In genomic region chr17:76968707-76969597, GRCh38 we compare ENCODE assay signal across 8 cellular contexts.
DNase-seq lines count a peak whose midpoint lies in the region; ATAC-seq lines count a peak whose summit lies in the region.

No MANE protein-coding gene starts in this region.

- DNase-seq in ELR (ENCODE audit: low read depth): peak; percentile 51
- DNase-seq in NCI-H2196 treated with DMSO at 0.1 percent for 48 hours (lab: John Stamatoyannopoulos, UW; ENCODE audit: unreplicated experiment): peak; percentile 93
- DNase-seq in activated CD8-positive, alpha-beta memory T cell treated with anti-CD3 and anti-CD28 coated beads for 48 hours (ENCODE audit: low read depth in 2 of 3, low spot score in 2 of 3): peak in 2 of 3 experiments; percentile 4 to 12
- peak; percentile 15 for DNase-seq in foreskin melanocyte
- no peak for DNase-seq in skeletal muscle cell (ENCODE audit: low read depth)
- DNase-seq in pons (ENCODE audit: low spot score): no peak

- no peak for ATAC-seq in HG02885 (IDR thresholded peaks at IDR 0.05; ENCODE audit: poor library complexity, unreplicated experiment)
- ATAC-seq in HG03571 (IDR thresholded peaks at IDR 0.05; ENCODE audit: unreplicated experiment): no peak

- peak overlapping the region; percentile 12 for H3K4me3 ChIP-seq in skeletal muscle cell (ENCODE audit: low read depth, low read length)

Comparison
In these comparisons a context has a peak if more than half of its experiments do, and no peak if none do; other contexts are left out.
1. DNase-seq: peak in ELR (single experiment), NCI-H2196 treated with DMSO at 0.1 percent for 48 hours (single experiment), activated CD8-positive, alpha-beta memory T cell treated with anti-CD3 and anti-CD28 coated beads for 48 hours (2 of 3) and foreskin melanocyte (single experiment); none in skeletal muscle cell (single experiment) and pons (single experiment).